ENCODE assay signal across 10 cellular contexts in genomic region chr16:50102046-50102756, GRCh38. TPM values are rescaled to one million over a fixed set of nuclear protein-coding genes. Genes with fewer than 3 reads are reported as not detected.
DNase-seq lines count a peak whose midpoint lies in the region; ATAC-seq and TF ChIP-seq lines count a peak whose summit lies in the region.
"Had no signal": no experiment of that assay in that cellular context is flagged by ENCODE, and none has a peak within 500 bp of the region (broad histone marks: within the 10 kb centered on the region; RNA-seq: fewer than 3 reads in every experiment).

No MANE protein-coding gene starts in this region.

- TF ChIP-seq CTCF in RWPE1 (conservative IDR thresholded peaks at IDR 0.05; ENCODE audit: low read depth): no peak
- no peak for TF ChIP-seq CTCF in upper lobe of left lung (IDR thresholded peaks at IDR 0.05)

- H3K4me1 ChIP-seq in upper lobe of left lung: no peaks in the 10 kb centered on the region

- no peak overlapping the region for H3K4me3 ChIP-seq in upper lobe of left lung

- peaks cover 14 to 71% (median 52%) of the 10 kb centered on the region in 4 donors for H3K36me3 ChIP-seq in upper lobe of left lung

- H3K27me3 ChIP-seq in upper lobe of left lung: no peaks in the 10 kb centered on the region

- ATAC-seq in GM21786 (IDR thresholded peaks at IDR 0.05; ENCODE audit: unreplicated experiment): peak; percentile 69
- ATAC-seq in upper lobe of left lung (ENCODE audit: low FRiP score in 2 of 2): no peak
- ATAC-seq: esophagus mucosa had no signal

- WGBS in upper lobe of left lung, 2 donors: 90 to 98% methylated on average over 6 of the region's 6 CpGs

- no peak for TF ChIP-seq EP300 in upper lobe of left lung (IDR thresholded peaks at IDR 0.05)

- POLR2A ChIA-PET in RWPE1 (lab: Yijun Ruan, JAX; ENCODE audit: low non-redundant PET): no interaction called here

- no peak for TF ChIP-seq POLR2A in upper lobe of left lung (IDR thresholded peaks at IDR 0.05)

- CTCF ChIA-PET in RWPE1 (lab: Yijun Ruan, JAX): interaction anchor here (0.6 kb wide), 2 partner anchors 21 to 40 kb away, joined by 3 read pairs; no protein-coding TSS in a partner anchor

- no peaks in the 10 kb centered on the region for H3K9me3 ChIP-seq in upper lobe of left lung

- H3K27ac ChIP-seq in RWPE1 (no peak overlapping the region), upper lobe of left lung (no peak overlapping the region)

- DNase-seq in GM04504 (ENCODE audit: low read depth): peak; percentile 55
- peak; percentile 36 for DNase-seq in RWPE1 (ENCODE audit: low spot score)
- DNase-seq in glomerular visceral epithelial cell (ENCODE audit: extremely low spot score): peak; percentile 41
- DNase-seq in NCI-H774 (lab: John Stamatoyannopoulos, UW): no peak
- DNase-seq in upper lobe of left lung: no peak
- no peak for DNase-seq in NCI-H2196 treated with DMSO at 0.1 percent for 48 hours (lab: John Stamatoyannopoulos, UW; ENCODE audit: unreplicated experiment)
- DNase-seq in activated effector memory CD4-positive, alpha-beta T cell treated with Interleukin-2 at 50 U/mL for 16 hours: no peak
- DNase-seq: NCI-H524 treated with DMSO at 0.1 percent for 48 hours had no signal

RNA-seq across cellular contexts. Expression of gene HEATR3, which starts 36.4 kb away (rescaled TPM):
- 10 to 100 TPM; 15.0 to 59.7 (median 25.1) TPM for total RNA-seq in upper lobe of left lung

RNA-seq across cellular contexts. Expression of gene TENT4B, which starts 50.9 kb away (rescaled TPM):
- total RNA-seq in upper lobe of left lung: 10 to 100 TPM in 3 of 6 donors, 1 to 10 TPM in 3; 7.2 to 19.2 (median 10.6) TPM

Comparison
In these comparisons a context has a peak if more than half of its experiments do, and no peak if none do; other contexts are left out.
1. DNase-seq: peak in GM04504 (single experiment), RWPE1 (single experiment) and glomerular visceral epithelial cell (single experiment); none in NCI-H774 (single experiment), upper lobe of left lung (0 of 2), NCI-H2196 treated with DMSO at 0.1 percent for 48 hours (single experiment) and activated effector memory CD4-positive, alpha-beta T cell treated with Interleukin-2 at 50 U/mL for 16 hours (single experiment).